ENCODE assay signal across 8 cellular contexts in the genomic region with DNA sequence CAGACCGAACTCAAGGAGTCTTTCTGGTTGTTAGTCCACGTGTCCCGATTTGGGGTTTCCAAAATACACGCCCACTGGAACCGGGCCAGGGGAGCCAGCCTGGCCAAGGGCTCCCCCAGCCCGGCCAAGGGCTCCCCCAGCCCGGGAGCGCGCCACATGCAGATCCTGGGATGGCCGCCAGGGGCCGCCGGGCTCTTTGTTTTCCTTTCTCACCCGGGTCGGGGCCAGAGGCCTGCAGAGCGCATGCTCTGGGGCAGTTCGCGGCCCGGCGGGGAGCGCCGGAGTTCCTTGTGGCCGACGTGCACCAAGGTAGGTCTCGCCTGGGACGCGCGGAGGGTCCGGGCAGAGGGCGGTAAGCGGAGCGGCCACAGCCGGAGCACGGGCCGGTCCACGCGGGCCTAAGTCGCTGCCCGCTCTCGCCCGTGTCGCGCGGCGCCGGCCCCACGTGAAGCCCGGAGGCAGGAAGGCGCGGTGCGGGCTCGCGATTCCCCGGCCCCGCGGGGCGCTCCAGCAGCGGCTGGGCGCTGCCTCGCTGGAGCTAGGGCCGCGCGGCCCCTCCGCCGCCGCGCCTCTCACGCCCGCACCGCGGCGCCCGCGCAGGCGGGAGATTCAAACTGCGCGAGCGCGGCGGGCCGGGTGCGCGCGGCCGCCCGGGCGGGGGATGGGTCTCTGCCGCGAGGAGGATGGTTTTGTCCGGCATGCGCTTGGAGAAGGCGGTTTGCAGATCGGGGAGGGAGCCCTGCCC. TPM values are rescaled to one million over a fixed set of nuclear protein-coding genes. Genes with fewer than 3 reads are reported as not detected.
DNase-seq lines count a peak whose midpoint lies in the region; ATAC-seq and TF ChIP-seq lines count a peak whose summit lies in the region.

No MANE protein-coding gene starts in this region.

- H3K9me2 ChIP-seq in GM23338 (ENCODE audit: insufficient read depth): no peaks in the 10 kb centered on the region

- H3K36me3 Mint-ChIP-seq in GM23338 (ENCODE audit: low read depth): peaks cover 45% of the 10 kb centered on the region

- peak overlapping the region; percentile 99 for H3K4me2 ChIP-seq in GM23338

- peak; percentile 41 for ATAC-seq in GM23338

- H3K9me3 Mint-ChIP-seq in GM23338: peaks cover 14% of the 10 kb centered on the region; the same call in 2 of the 3 replicates

- H3K27me3 ChIP-seq in GM23338 (ENCODE audit: insufficient read depth) (no peaks in the 10 kb centered on the region), neutrophil (no peaks in the 10 kb centered on the region)

- H3K27ac ChIP-seq in GM23338 (ENCODE audit: low read depth) (peak overlapping the region; percentile 100), neutrophil (peak overlapping the region; percentile 79)

- in situ Hi-C loops in G401 (cut with HindIII; ENCODE audit: low sequenced_read_pairs): no loop called here

- no peaks in the 10 kb centered on the region for H3K9me3 ChIP-seq in neutrophil

- peaks cover 38% of the 10 kb centered on the region for H3K4me1 Mint-ChIP-seq in GM23338

- H3K4me1 ChIP-seq in GM23338 (ENCODE audit: insufficient read depth) (peaks cover 27% of the 10 kb centered on the region), neutrophil (ENCODE audit: control insufficient read depth in 1 of 2, insufficient read depth in 1 of 2, low read depth in 1 of 2, low read length in 1 of 2) (peaks cover 16 to 19% of the 10 kb centered on the region in 2 experiments)

- peak; percentile 83 for DNase-seq in G401 (ENCODE audit: low spot score)
- peak; percentile 95 for DNase-seq in GM23338 (ENCODE audit: low spot score)
- DNase-seq in LoVo (ENCODE audit: low spot score): peak; percentile 87
- DNase-seq in activated gamma-delta T cell treated with Interleukin-2 at 50 U/mL for 16 hours: peak; percentile 86
- DNase-seq in foreskin melanocyte: peak; percentile 77
- peak; percentile 88 for DNase-seq in superior temporal gyrus (ENCODE audit: extremely low spot score)

- H3K36me3 ChIP-seq in GM23338 (ENCODE audit: insufficient read depth) (no peaks in the 10 kb centered on the region), neutrophil (peaks cover 10% of the 10 kb centered on the region)

- peaks cover 20% of the 10 kb centered on the region; the same call in 1 of the 2 replicates for H4K20me1 ChIP-seq in GM23338 (replicated peaks; ENCODE audit: insufficient read depth)

- peaks cover 40% of the 10 kb centered on the region for H3K27me3 Mint-ChIP-seq in GM23338 (ENCODE audit: insufficient read depth, low read depth, poor library complexity)

- peak overlapping the region; percentile 76; the same call in 1 of the 2 replicates for H2AFZ ChIP-seq in GM23338

- H3K4me3 Mint-ChIP-seq in GM23338: peak overlapping the region; percentile 84

- peak; percentile 94 for TF ChIP-seq POLR2A in Raji (IDR thresholded peaks at IDR 0.05; ENCODE audit: insufficient read depth, low read depth, low read length)

- peaks cover 46% of the 10 kb centered on the region for H3K79me2 ChIP-seq in GM23338 (replicated peaks; ENCODE audit: insufficient read depth)

- H3K4me3 ChIP-seq in GM23338: peak overlapping the region; percentile 87
- H3K4me3 ChIP-seq in neutrophil (ENCODE audit: low read depth in 1 of 2, low read length in 1 of 2): peak overlapping the region; percentile 78 to 79

- peak overlapping the region; percentile 97 for H3K27ac Mint-ChIP-seq in GM23338

- TF ChIP-seq CTCF in GM23338 (conservative IDR thresholded peaks at IDR 0.05; ENCODE audit: low read depth in 2 of 2): peak; percentile 87 to 88
- peak; percentile 98 for TF ChIP-seq CTCF in neutrophil (IDR thresholded peaks at IDR 0.05)

- peaks cover 49% of the 10 kb centered on the region for H3F3A ChIP-seq in GM23338 (replicated peaks; ENCODE audit: low read depth)

TF ChIP-seq in GM23338, 12 proteins besides CTCF, POLR2A, EP300 and RAD21:
- TF ChIP-seq POLR2AphosphoS5 (IDR thresholded peaks at IDR 0.05; ENCODE audit: low read depth) (peak; percentile 81), ETS1 (IDR thresholded peaks at IDR 0.05) (0 out of 2 replicates have a peak, but pooled peaks have one; percentile 27)
- TF ChIP-seq, protein P1, sequence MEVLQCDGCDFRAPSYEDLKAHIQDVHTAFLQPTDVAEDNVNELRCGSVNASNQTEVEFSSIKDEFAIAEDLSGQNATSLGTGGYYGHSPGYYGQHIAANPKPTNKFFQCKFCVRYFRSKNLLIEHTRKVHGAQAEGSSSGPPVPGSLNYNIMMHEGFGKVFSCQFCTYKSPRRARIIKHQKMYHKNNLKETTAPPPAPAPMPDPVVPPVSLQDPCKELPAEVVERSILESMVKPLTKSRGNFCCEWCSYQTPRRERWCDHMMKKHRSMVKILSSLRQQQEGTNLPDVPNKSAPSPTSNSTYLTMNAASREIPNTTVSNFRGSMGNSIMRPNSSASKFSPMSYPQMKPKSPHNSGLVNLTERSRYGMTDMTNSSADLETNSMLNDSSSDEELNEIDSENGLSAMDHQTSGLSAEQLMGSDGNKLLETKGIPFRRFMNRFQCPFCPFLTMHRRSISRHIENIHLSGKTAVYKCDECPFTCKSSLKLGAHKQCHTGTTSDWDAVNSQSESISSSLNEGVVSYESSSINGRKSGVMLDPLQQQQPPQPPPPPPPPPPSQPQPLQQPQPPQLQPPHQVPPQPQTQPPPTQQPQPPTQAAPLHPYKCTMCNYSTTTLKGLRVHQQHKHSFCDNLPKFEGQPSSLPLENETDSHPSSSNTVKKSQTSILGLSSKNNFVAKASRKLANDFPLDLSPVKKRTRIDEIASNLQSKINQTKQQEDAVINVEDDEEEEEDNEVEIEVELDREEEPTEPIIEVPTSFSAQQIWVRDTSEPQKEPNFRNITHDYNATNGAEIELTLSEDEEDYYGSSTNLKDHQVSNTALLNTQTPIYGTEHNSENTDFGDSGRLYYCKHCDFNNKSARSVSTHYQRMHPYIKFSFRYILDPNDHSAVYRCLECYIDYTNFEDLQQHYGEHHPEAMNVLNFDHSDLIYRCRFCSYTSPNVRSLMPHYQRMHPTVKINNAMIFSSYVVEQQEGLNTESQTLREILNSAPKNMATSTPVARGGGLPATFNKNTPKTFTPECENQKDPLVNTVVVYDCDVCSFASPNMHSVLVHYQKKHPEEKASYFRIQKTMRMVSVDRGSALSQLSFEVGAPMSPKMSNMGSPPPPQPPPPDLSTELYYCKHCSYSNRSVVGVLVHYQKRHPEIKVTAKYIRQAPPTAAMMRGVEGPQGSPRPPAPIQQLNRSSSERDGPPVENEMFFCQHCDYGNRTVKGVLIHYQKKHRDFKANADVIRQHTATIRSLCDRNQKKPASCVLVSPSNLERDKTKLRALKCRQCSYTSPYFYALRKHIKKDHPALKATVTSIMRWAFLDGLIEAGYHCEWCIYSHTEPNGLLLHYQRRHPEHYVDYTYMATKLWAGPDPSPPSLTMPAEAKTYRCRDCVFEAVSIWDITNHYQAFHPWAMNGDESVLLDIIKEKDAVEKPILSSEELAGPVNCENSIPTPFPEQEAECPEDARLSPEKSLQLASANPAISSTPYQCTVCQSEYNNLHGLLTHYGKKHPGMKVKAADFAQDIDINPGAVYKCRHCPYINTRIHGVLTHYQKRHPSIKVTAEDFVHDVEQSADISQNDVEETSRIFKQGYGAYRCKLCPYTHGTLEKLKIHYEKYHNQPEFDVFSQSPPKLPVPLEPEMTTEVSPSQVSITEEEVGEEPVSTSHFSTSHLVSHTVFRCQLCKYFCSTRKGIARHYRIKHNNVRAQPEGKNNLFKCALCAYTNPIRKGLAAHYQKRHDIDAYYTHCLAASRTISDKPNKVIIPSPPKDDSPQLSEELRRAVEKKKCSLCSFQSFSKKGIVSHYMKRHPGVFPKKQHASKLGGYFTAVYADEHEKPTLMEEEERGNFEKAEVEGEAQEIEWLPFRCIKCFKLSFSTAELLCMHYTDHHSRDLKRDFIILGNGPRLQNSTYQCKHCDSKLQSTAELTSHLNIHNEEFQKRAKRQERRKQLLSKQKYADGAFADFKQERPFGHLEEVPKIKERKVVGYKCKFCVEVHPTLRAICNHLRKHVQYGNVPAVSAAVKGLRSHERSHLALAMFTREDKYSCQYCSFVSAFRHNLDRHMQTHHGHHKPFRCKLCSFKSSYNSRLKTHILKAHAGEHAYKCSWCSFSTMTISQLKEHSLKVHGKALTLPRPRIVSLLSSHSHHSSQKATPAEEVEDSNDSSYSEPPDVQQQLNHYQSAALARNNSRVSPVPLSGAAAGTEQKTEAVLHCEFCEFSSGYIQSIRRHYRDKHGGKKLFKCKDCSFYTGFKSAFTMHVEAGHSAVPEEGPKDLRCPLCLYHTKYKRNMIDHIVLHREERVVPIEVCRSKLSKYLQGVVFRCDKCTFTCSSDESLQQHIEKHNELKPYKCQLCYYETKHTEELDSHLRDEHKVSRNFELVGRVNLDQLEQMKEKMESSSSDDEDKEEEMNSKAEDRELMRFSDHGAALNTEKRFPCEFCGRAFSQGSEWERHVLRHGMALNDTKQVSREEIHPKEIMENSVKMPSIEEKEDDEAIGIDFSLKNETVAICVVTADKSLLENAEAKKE (CRISPR knock-in tag; IDR thresholded peaks at IDR 0.05): no peak

RNA-seq across cellular contexts. Expression of gene RCC1, which starts 12.3 kb away (rescaled TPM):
- 116 and 139 TPM in 2 replicates for total RNA-seq in G401 (2014; rRNA removed; shearing (Covaris generic))
- total RNA-seq in GM23338 (2014; rRNA removed; shearing (Covaris generic)): 88.8 and 97.4 TPM in 2 replicates
- 35.6 and 36.9 TPM in 2 replicates for polyA plus RNA-seq in GM23338 (2016; fragmentation: Nextera tagmentation; extraction: Ambion mirVana)

RNA-seq across cellular contexts. Expression of gene TRNAU1AP, which starts 34.7 kb away (rescaled TPM):
- total RNA-seq in G401 (2014; rRNA removed; shearing (Covaris generic)): 20.2 and 35.6 TPM in 2 replicates
- total RNA-seq in GM23338 (2014; rRNA removed; shearing (Covaris generic)): 13.0 and 20.3 TPM in 2 replicates
- 39.2 and 42.1 TPM in 2 replicates for polyA plus RNA-seq in GM23338 (2016; fragmentation: Nextera tagmentation; extraction: Ambion mirVana)

Comparison
In these comparisons a context has a peak if more than half of its experiments do, and no peak if none do; other contexts are left out.
1. Peak in every context shown above with its lines: DNase-seq, ATAC-seq, H3K4me3 ChIP-seq and H3K27ac ChIP-seq.